Comparison of ENCODE assay signal across 1 cellular context in the genomic region with DNA sequence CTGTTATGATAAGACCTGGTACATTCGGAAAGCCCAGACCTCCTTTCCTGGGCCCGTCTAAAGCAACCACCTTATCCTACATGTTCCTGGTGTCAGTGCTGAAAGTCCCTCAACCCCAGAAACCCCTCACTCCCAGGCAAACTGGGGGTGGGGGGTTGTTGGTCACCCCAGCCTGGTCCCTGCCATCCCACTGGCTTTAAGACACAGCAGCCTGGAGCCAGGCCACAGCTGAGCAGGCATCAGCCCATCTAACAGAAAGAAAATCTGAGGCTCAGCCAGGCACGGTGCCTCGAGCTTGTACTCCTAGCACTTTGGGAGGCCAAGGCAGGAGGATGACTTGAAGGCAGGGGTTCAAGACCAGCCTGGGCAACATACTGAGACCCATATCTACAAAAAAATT.
TF ChIP-seq lines count a peak whose summit lies in the region.

No MANE protein-coding gene starts in this region.

TF ChIP-seq in GM23338, 12 proteins besides CTCF, POLR2A, EP300 and RAD21 (continued from another document):
- no peak for TF ChIP-seq REST (IDR thresholded peaks at IDR 0.05; ENCODE audit: unreplicated experiment)
- no peak for TF ChIP-seq EZH2 (IDR thresholded peaks at IDR 0.05; ENCODE audit: low read depth, unreplicated experiment)
- no peak for TF ChIP-seq POLR2AphosphoS5 (IDR thresholded peaks at IDR 0.05; ENCODE audit: low read depth)
- TF ChIP-seq CREB1 (CRISPR knock-in tag; IDR thresholded peaks at IDR 0.05; ENCODE audit: low read depth): no peak
- no peak for TF ChIP-seq NANOG (IDR thresholded peaks at IDR 0.05; ENCODE audit: borderline replicate concordance)
- TF ChIP-seq, protein P1, sequence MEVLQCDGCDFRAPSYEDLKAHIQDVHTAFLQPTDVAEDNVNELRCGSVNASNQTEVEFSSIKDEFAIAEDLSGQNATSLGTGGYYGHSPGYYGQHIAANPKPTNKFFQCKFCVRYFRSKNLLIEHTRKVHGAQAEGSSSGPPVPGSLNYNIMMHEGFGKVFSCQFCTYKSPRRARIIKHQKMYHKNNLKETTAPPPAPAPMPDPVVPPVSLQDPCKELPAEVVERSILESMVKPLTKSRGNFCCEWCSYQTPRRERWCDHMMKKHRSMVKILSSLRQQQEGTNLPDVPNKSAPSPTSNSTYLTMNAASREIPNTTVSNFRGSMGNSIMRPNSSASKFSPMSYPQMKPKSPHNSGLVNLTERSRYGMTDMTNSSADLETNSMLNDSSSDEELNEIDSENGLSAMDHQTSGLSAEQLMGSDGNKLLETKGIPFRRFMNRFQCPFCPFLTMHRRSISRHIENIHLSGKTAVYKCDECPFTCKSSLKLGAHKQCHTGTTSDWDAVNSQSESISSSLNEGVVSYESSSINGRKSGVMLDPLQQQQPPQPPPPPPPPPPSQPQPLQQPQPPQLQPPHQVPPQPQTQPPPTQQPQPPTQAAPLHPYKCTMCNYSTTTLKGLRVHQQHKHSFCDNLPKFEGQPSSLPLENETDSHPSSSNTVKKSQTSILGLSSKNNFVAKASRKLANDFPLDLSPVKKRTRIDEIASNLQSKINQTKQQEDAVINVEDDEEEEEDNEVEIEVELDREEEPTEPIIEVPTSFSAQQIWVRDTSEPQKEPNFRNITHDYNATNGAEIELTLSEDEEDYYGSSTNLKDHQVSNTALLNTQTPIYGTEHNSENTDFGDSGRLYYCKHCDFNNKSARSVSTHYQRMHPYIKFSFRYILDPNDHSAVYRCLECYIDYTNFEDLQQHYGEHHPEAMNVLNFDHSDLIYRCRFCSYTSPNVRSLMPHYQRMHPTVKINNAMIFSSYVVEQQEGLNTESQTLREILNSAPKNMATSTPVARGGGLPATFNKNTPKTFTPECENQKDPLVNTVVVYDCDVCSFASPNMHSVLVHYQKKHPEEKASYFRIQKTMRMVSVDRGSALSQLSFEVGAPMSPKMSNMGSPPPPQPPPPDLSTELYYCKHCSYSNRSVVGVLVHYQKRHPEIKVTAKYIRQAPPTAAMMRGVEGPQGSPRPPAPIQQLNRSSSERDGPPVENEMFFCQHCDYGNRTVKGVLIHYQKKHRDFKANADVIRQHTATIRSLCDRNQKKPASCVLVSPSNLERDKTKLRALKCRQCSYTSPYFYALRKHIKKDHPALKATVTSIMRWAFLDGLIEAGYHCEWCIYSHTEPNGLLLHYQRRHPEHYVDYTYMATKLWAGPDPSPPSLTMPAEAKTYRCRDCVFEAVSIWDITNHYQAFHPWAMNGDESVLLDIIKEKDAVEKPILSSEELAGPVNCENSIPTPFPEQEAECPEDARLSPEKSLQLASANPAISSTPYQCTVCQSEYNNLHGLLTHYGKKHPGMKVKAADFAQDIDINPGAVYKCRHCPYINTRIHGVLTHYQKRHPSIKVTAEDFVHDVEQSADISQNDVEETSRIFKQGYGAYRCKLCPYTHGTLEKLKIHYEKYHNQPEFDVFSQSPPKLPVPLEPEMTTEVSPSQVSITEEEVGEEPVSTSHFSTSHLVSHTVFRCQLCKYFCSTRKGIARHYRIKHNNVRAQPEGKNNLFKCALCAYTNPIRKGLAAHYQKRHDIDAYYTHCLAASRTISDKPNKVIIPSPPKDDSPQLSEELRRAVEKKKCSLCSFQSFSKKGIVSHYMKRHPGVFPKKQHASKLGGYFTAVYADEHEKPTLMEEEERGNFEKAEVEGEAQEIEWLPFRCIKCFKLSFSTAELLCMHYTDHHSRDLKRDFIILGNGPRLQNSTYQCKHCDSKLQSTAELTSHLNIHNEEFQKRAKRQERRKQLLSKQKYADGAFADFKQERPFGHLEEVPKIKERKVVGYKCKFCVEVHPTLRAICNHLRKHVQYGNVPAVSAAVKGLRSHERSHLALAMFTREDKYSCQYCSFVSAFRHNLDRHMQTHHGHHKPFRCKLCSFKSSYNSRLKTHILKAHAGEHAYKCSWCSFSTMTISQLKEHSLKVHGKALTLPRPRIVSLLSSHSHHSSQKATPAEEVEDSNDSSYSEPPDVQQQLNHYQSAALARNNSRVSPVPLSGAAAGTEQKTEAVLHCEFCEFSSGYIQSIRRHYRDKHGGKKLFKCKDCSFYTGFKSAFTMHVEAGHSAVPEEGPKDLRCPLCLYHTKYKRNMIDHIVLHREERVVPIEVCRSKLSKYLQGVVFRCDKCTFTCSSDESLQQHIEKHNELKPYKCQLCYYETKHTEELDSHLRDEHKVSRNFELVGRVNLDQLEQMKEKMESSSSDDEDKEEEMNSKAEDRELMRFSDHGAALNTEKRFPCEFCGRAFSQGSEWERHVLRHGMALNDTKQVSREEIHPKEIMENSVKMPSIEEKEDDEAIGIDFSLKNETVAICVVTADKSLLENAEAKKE (CRISPR knock-in tag; IDR thresholded peaks at IDR 0.05): no peak
- TF ChIP-seq STAT1 (IDR thresholded peaks at IDR 0.05; ENCODE audit: unreplicated experiment): no peak
